Comparison of ENCODE assay signal across 8 cellular contexts in the genomic region with DNA sequence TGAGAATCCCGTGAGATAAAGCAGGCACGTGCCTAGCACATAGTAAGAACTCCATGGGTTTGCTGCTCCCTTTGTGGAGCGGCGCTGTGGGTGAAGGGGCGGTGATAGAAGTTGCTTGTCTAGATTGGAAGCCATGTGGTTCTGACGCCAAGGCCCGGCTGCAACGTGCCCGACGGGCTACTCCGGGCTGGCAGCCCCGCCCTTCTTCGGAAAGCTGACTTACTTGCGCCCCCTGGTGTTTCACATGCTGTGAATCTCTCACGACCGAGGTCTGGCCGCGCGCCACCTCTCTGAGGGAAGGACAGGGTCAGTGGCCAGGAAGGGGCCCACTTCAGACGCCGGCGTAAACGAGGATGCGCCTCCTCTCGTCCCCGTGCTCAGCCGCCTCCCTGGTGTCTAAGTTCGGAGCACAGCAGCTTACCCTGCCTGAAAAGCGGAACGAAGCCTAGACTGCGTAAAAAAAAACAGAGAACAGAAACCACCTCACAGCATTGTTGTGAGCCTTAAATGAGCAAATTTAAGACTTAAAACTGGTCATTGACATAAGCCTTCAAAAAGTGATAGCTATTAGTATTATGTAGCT.
DNase-seq lines count a peak whose midpoint lies in the region; ATAC-seq and TF ChIP-seq lines count a peak whose summit lies in the region.

No MANE protein-coding gene starts in this region.

- peaks cover 18% of the 10 kb centered on the region for H3K27me3 ChIP-seq in OCI-LY3 (ENCODE audit: low read depth, low read length)
- no peaks in the 10 kb centered on the region for H3K27me3 ChIP-seq in mucosa of rectum (ENCODE audit: control insufficient read depth in 2 of 2, insufficient read depth in 2 of 2, low read length in 2 of 2)

- H4K20me1 ChIP-seq in OCI-LY3 (ENCODE audit: insufficient read depth, low read length) = no peaks in the 10 kb centered on the region

- no peaks in the 10 kb centered on the region for H3K79me2 ChIP-seq in OCI-LY3 (ENCODE audit: low read length)

- peak overlapping the region; percentile 85 for H3K27ac ChIP-seq in OCI-LY3 (ENCODE audit: low read length)
- peak overlapping the region; percentile 51 to 70 for H3K27ac ChIP-seq in mucosa of rectum (ENCODE audit: low read depth in 2 of 2, low read length in 2 of 2)

- H3K4me3 ChIP-seq in OCI-LY3 (ENCODE audit: low read length) = peak overlapping the region; percentile 76
- peak overlapping the region; percentile 46 for H3K4me3 ChIP-seq in epithelial cell of esophagus (ENCODE audit: low read length)
- peak overlapping the region; percentile 51 to 69 for H3K4me3 ChIP-seq in mucosa of rectum (ENCODE audit: low read length in 2 of 2)

- peak overlapping the region; percentile 97 for H3K4me2 ChIP-seq in OCI-LY3 (ENCODE audit: low read length)

- H3K9me3 ChIP-seq in OCI-LY3 (ENCODE audit: insufficient read depth, low read length) (no peaks in the 10 kb centered on the region), mucosa of rectum (ENCODE audit: control insufficient read depth in 2 of 2, low read length in 2 of 2) (no peaks in the 10 kb centered on the region)

- no peaks in the 10 kb centered on the region for H3K36me3 ChIP-seq in OCI-LY3 (replicated peaks; ENCODE audit: low read depth, low read length)
- H3K36me3 ChIP-seq in mucosa of rectum (ENCODE audit: control insufficient read depth in 2 of 2, insufficient read depth in 2 of 2, low read length in 2 of 2) = no peaks in the 10 kb centered on the region

- peak overlapping the region; percentile 96 for H2AFZ ChIP-seq in OCI-LY3 (ENCODE audit: low read depth, low read length)

- H3K9ac ChIP-seq in OCI-LY3 (ENCODE audit: low read length) (peak overlapping the region; percentile 54), mucosa of rectum (ENCODE audit: low read depth in 1 of 2, low read length in 2 of 2) (peak overlapping the region; percentile 71 to 72)

- TF ChIP-seq CTCF in OCI-LY3 (IDR thresholded peaks at IDR 0.05; ENCODE audit: low read depth, low read length) (peak; percentile 72), epithelial cell of esophagus (IDR thresholded peaks at IDR 0.05; ENCODE audit: insufficient read depth, low read depth, low read length, missing control alignments) (peak; percentile 75)

- H3K4me1 ChIP-seq in OCI-LY3 (ENCODE audit: low read length) (peaks cover 34% of the 10 kb centered on the region), mucosa of rectum (ENCODE audit: control insufficient read depth in 2 of 2, insufficient read depth in 2 of 2, low read length in 2 of 2) (peaks cover 20 to 21% of the 10 kb centered on the region in 2 donors)

- DNase-seq in DMS 273 treated with DMSO at 0.1 percent for 48 hours (lab: John Stamatoyannopoulos, UW) = peak; percentile 70
- peak; percentile 68 for DNase-seq in HuH-7 (ENCODE audit: low spot score)
- DNase-seq in activated T-cell treated with anti-CD3 and anti-CD28 coated beads for 24 hours (ENCODE audit: low read depth) = peak; percentile 84
- peak; percentile 95 for DNase-seq in epithelial cell of esophagus (ENCODE audit: low read depth)
- peak; percentile 72 for DNase-seq in stimulated activated CD8-positive, alpha-beta memory T cell treated with anti-CD3 and anti-CD28 coated beads, Interleukin-4, amount 100 ng/mL, for 24 hours (ENCODE audit: low read depth)

- peak; percentile 86 for ATAC-seq in GM21526 (IDR thresholded peaks at IDR 0.05; ENCODE audit: low FRiP score, unreplicated experiment)

Comparison
In these comparisons a context has a peak if more than half of its experiments do, and no peak if none do; other contexts are left out.
1. Peak in every context shown above with its lines: DNase-seq, ATAC-seq, H3K4me3 ChIP-seq and H3K27ac ChIP-seq.